ENCODE assay signal across 1 cellular context in the genomic region with DNA sequence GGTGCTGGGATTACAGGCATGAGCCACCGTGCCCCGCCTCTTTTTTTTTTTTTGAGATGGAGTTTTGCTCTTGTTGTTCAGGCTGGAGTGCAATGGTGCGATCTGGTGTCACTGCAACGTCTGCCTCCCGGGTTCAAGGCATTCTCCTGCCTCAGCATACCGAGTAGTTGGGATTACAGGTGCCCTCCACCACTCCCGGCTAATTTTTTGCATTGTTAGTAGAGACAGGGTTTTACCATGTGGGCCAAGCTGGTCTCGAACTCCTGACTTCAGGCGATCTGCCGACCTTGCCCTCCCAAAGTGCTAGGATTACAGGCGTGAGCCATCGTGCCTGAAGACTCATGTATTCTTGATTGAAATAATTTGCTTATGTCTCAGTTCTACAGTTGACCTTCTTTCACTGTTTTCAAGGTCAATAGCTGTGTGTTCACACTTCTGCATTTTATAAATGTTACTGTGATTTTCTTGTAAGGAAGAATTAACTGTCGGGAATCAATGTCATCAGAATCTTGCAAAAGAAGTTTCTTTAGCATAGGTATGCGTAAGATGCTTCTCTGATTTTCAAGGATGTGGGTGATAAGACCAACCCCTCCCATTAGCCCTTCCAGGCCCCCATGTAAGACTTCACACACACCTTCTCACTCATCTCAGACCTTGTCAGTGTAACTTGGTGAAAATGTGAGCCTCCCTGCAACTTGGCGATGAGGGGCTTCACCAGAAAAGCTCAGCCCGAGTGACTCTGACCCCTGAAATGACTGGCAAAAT.
A peak's percentile ranks its signal among the peaks of the same experiment; 100 is the strongest.
TF ChIP-seq lines count a peak whose summit lies in the region.

No MANE protein-coding gene starts in this region.

TF ChIP-seq in WTC11, 78 proteins besides CTCF, POLR2A, EP300 and RAD21:
- 0 out of 2 replicates have a peak, but pooled peaks have one; percentile 15 for TF ChIP-seq ESRRA (CRISPR knock-in tag; IDR thresholded peaks at IDR 0.05; ENCODE audit: borderline replicate concordance)
- TF ChIP-seq, protein P1, sequence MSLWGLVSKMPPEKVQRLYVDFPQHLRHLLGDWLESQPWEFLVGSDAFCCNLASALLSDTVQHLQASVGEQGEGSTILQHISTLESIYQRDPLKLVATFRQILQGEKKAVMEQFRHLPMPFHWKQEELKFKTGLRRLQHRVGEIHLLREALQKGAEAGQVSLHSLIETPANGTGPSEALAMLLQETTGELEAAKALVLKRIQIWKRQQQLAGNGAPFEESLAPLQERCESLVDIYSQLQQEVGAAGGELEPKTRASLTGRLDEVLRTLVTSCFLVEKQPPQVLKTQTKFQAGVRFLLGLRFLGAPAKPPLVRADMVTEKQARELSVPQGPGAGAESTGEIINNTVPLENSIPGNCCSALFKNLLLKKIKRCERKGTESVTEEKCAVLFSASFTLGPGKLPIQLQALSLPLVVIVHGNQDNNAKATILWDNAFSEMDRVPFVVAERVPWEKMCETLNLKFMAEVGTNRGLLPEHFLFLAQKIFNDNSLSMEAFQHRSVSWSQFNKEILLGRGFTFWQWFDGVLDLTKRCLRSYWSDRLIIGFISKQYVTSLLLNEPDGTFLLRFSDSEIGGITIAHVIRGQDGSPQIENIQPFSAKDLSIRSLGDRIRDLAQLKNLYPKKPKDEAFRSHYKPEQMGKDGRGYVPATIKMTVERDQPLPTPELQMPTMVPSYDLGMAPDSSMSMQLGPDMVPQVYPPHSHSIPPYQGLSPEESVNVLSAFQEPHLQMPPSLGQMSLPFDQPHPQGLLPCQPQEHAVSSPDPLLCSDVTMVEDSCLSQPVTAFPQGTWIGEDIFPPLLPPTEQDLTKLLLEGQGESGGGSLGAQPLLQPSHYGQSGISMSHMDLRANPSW (CRISPR knock-in tag; conservative IDR thresholded peaks at IDR 0.05; ENCODE audit: low read depth) = no peak
